10 cellular contexts compared by ENCODE assay signal in the genomic region with DNA sequence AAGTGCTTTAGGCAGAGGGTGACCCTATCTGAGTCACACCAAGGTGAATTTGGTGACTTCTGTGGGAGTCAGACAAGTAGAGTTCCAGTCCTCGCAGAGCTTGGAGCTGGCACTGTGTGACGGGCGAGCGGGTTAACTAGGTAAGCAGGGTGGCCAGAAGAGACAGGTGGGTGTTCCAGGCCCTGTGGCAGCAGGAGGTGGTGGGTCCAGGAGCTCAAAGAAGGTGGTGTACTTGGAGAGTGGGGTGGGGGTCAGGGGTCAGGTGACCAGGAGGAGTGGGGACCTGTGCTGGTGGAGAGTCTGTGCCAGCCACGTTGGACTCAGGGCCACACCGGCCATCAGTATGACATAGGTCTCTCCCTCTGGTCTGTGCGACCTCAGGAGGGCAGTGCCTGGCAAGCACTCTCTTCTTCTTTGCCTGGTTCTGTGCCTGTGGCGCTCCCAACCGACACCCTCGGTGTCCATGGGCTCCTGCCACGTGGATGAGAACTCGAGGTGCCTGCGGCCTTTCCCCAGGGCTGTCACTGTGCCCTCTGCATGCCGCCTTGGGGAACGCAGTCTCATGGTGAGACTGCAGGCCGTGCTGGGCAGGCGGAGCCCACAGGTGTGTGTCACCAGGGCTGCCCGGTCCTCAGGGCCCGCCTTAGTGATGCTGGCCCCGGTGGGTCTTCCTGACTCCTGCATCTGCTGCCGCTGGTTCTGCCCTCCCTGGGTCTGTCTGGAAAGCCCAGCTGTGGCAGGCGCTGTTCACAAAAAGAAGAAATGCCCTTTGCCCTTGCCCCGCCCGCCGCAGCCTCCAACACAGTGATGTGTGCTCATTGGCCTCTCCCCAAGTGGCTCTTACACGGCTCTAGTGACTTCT. TPM values are rescaled to one million over a fixed set of nuclear protein-coding genes. Genes with fewer than 3 reads are reported as not detected.
DNase-seq lines count a peak whose midpoint lies in the region; ATAC-seq, FAIRE-seq and TF ChIP-seq lines count a peak whose summit lies in the region.
"Had no signal": no experiment of that assay in that cellular context is flagged by ENCODE, and none has a peak within 500 bp of the region (broad histone marks: within the 10 kb centered on the region; RNA-seq: fewer than 3 reads in every experiment).

No MANE protein-coding gene starts in this region.

- H3K36me3 Mint-ChIP-seq in activated T-cell treated with anti-CD3 and anti-CD28 coated beads, Interleukin-2, amount 50 U/mL, for 72 hours (ENCODE audit: insufficient read depth in 2 of 2): peaks cover 3 to 6% of the 10 kb centered on the region in 2 donors
- H3K36me3 Mint-ChIP-seq in activated CD8-positive, alpha-beta T cell treated with anti-CD3 and anti-CD28 coated beads for 36 hours (ENCODE audit: low read depth): peaks cover 29% of the 10 kb centered on the region
- peaks cover 3 to 13% (median 8%) of the 10 kb centered on the region in 3 donors for H3K36me3 Mint-ChIP-seq in immature natural killer cell

- TF ChIP-seq EP300 in stomach (IDR thresholded peaks at IDR 0.05): no peak

- peak overlapping the region; percentile 65 to 93 for H3K4me3 Mint-ChIP-seq in activated T-cell treated with anti-CD3 and anti-CD28 coated beads, Interleukin-2, amount 50 U/mL, for 72 hours
- peak overlapping the region; percentile 80 for H3K4me3 Mint-ChIP-seq in activated CD8-positive, alpha-beta T cell treated with anti-CD3 and anti-CD28 coated beads for 36 hours
- H3K4me3 Mint-ChIP-seq in immature natural killer cell: peak overlapping the region; percentile 60 to 82 (median 70)

- no peaks in the 10 kb centered on the region for H3K9me3 Mint-ChIP-seq in activated T-cell treated with anti-CD3 and anti-CD28 coated beads, Interleukin-2, amount 50 U/mL, for 72 hours
- H3K9me3 Mint-ChIP-seq in activated CD8-positive, alpha-beta T cell treated with anti-CD3 and anti-CD28 coated beads for 36 hours: no peaks in the 10 kb centered on the region
- no peaks in the 10 kb centered on the region for H3K9me3 Mint-ChIP-seq in immature natural killer cell

- TF ChIP-seq POLR2A in stomach (IDR thresholded peaks at IDR 0.05): no peak

- no peak for FAIRE-seq in urothelium cell line (lab: Jason Lieb, UNC)

- peak overlapping the region in 3 of 4 donors; percentile 71 to 79 (median 75) for H3K4me3 ChIP-seq in stomach

- no peaks in the 10 kb centered on the region for H3K27me3 Mint-ChIP-seq in activated T-cell treated with anti-CD3 and anti-CD28 coated beads, Interleukin-2, amount 50 U/mL, for 72 hours (ENCODE audit: low read depth)
- no peaks in the 10 kb centered on the region for H3K27me3 Mint-ChIP-seq in activated CD8-positive, alpha-beta T cell treated with anti-CD3 and anti-CD28 coated beads for 36 hours
- H3K27me3 Mint-ChIP-seq in immature natural killer cell (ENCODE audit: low read depth in 3 of 3): peaks cover 13 to 16% (median 15%) of the 10 kb centered on the region in 3 donors

- CTCF ChIA-PET in activated CD8-positive, alpha-beta T cell treated with anti-CD3 and anti-CD28 coated beads for 36 hours (lab: Charles Lee): interaction anchor here (1.6 to 4.7 kb wide), 2 partner anchors 10 to 11 kb away, joined by 12 to 33 read pairs; no protein-coding TSS in a partner anchor

- H3K9me3 ChIP-seq in stomach: no peaks in the 10 kb centered on the region

- POLR2A ChIA-PET in activated CD8-positive, alpha-beta T cell treated with anti-CD3 and anti-CD28 coated beads for 36 hours (lab: Charles Lee): interaction anchor here (0.7 to 1.4 kb wide), 3 partner anchors 8 to 11 kb away, joined by 3 to 7 read pairs (median 6); no protein-coding TSS in a partner anchor

- intact Hi-C loops in activated CD8-positive, alpha-beta T cell treated with anti-CD3 and anti-CD28 coated beads for 36 hours (cut with micrococcal nuclease): loop anchor here (10.0 kb wide), 1 partner anchor 143 kb away; no protein-coding TSS in a partner anchor
- intact Hi-C loops in stomach (cut with DNase I; ENCODE audit: low total_unique reads): no loop called here

- no peaks in the 10 kb centered on the region for H3K27me3 ChIP-seq in stomach

- DNase-seq in activated T-cell treated with anti-CD3 and anti-CD28 coated beads, Interleukin-2, amount 50 U/mL, for 72 hours: no peak
- DNase-seq in activated T-cell treated with anti-CD3 and anti-CD28 coated beads for 4 hours: no peak
- no peak for DNase-seq in activated CD8-positive, alpha-beta T cell treated with anti-CD3 and anti-CD28 coated beads for 36 hours
- no peak for DNase-seq in immature natural killer cell
- DNase-seq in stomach: peak; percentile 53
- no peak for DNase-seq in NCI-H446 (lab: John Stamatoyannopoulos, UW)
- no peak for DNase-seq in urothelium cell line (ENCODE audit: low spot score)
- DNase-seq: C1 segment of cervical spinal cord, NCI-H2029 had no signal

- peaks cover 27 to 38% (median 37%) of the 10 kb centered on the region in 4 donors for H3K36me3 ChIP-seq in stomach

- 38 to 69% (median 61%) methylated on average over 17 to 26 of the region's 26 CpGs for WGBS in stomach, 5 donors

- H3K27ac ChIP-seq in stomach: peak overlapping the region; percentile 33 to 97 (median 92)

- peaks cover 19% of the 10 kb centered on the region for H3K4me1 Mint-ChIP-seq in activated T-cell treated with anti-CD3 and anti-CD28 coated beads, Interleukin-2, amount 50 U/mL, for 72 hours (ENCODE audit: low read depth)
- peaks cover 26% of the 10 kb centered on the region for H3K4me1 Mint-ChIP-seq in activated CD8-positive, alpha-beta T cell treated with anti-CD3 and anti-CD28 coated beads for 36 hours (ENCODE audit: low read depth)
- peaks cover 22 to 34% of the 10 kb centered on the region in 2 donors for H3K4me1 Mint-ChIP-seq in immature natural killer cell

- TF ChIP-seq CTCF in activated CD8-positive, alpha-beta T cell treated with anti-CD3 and anti-CD28 coated beads for 36 hours (IDR thresholded peaks at IDR 0.05): no peak
- TF ChIP-seq CTCF in stomach (IDR thresholded peaks at IDR 0.05): no peak

- no peak for ATAC-seq in activated T-cell treated with anti-CD3 and anti-CD28 coated beads, Interleukin-2, amount 50 U/mL, for 72 hours (replicated peaks in 1 of 2)
- ATAC-seq in activated CD8-positive, alpha-beta T cell treated with anti-CD3 and anti-CD28 coated beads for 36 hours: no peak
- no peak for ATAC-seq in GM21825 (IDR thresholded peaks at IDR 0.05; ENCODE audit: unreplicated experiment)

- peak overlapping the region; percentile 71 for H3K27ac Mint-ChIP-seq in activated T-cell treated with anti-CD3 and anti-CD28 coated beads, Interleukin-2, amount 50 U/mL, for 72 hours
- H3K27ac Mint-ChIP-seq in activated CD8-positive, alpha-beta T cell treated with anti-CD3 and anti-CD28 coated beads for 36 hours: peak overlapping the region; percentile 85
- peak overlapping the region in 5 of 6 donors; percentile 7 to 91 (median 75) for H3K27ac Mint-ChIP-seq in immature natural killer cell

- H3K4me1 ChIP-seq in stomach: peaks cover 28 to 53% (median 44%) of the 10 kb centered on the region in 4 donors

RNA-seq across cellular contexts. Expression of a gene that starts 1.6 kb away (rescaled TPM):
- total RNA-seq in activated T-cell treated with anti-CD3 and anti-CD28 coated beads, Interleukin-2, amount 50 U/mL, for 72 hours: 10 to 100 TPM; 14.1 to 14.7 TPM
- 10 to 100 TPM; 18.5 to 18.9 TPM for total RNA-seq in activated CD8-positive, alpha-beta T cell treated with anti-CD3 and anti-CD28 coated beads for 36 hours
- 10 to 100 TPM; 10.4 to 15.3 (median 12.5) TPM for polyA plus RNA-seq in immature natural killer cell
- 10 to 100 TPM in 4 of 5 donors, 1 to 10 TPM in 1; 5.4 to 17.9 (median 10.5) TPM for total RNA-seq in stomach
- 10 to 100 TPM in 1 of 3 donors, 1 to 10 TPM in 2; 6.6 to 10.7 (median 8.1) TPM for polyA plus RNA-seq in stomach

RNA-seq across cellular contexts. Expression of a gene that starts 6.7 kb away (rescaled TPM):
- total RNA-seq in activated T-cell treated with anti-CD3 and anti-CD28 coated beads, Interleukin-2, amount 50 U/mL, for 72 hours: 10 to 100 TPM; 42.9 to 44.9 TPM
- total RNA-seq in activated CD8-positive, alpha-beta T cell treated with anti-CD3 and anti-CD28 coated beads for 36 hours: 10 to 100 TPM; 53.6 to 55.2 TPM
- 10 to 100 TPM; 21.6 to 75.3 (median 31.3) TPM for polyA plus RNA-seq in immature natural killer cell
- 10 to 100 TPM; 20.1 to 75.3 (median 43.2) TPM for total RNA-seq in stomach
- polyA plus RNA-seq in stomach: 10 to 100 TPM; 31.9 to 51.9 (median 41.5) TPM

RNA-seq across cellular contexts. Expression of a gene that starts 18.9 kb away (rescaled TPM):
- total RNA-seq in activated T-cell treated with anti-CD3 and anti-CD28 coated beads, Interleukin-2, amount 50 U/mL, for 72 hours: under 1 TPM; 0.31 to 0.46 TPM
- not detected for total RNA-seq in activated CD8-positive, alpha-beta T cell treated with anti-CD3 and anti-CD28 coated beads for 36 hours
- polyA plus RNA-seq in immature natural killer cell (under 1 TPM in 1 of 3 donors, not detected in 2; 0.87 TPM), stomach (1 to 10 TPM; 2.4 to 5.2 (median 3.9) TPM)
- 10 to 100 TPM in 1 of 5 donors, 1 to 10 TPM in 1, not detected in 3; 2.3 to 18.2 TPM for total RNA-seq in stomach
